24 cellular contexts compared by ENCODE assay signal in the genomic region with DNA sequence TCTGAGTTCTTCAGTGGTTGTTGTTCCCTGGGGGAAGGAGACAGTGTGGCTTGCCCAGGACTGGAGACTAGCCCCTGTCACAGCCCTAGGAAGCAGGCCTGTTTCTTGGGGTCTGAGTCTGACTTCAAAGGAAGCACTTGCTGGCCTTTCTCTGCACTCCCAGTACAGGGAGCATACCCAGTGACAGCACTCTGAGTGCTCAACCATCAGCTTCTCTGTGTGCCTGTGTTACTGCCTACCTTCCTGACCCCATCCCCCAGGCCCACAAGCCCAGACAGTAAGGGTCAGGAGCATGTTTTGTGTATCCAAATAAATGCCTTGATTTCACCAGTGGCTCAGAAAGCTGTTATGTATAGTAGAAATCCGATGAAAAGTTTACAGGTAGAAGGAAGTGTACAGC. TPM values are rescaled to one million over a fixed set of nuclear protein-coding genes. Genes with fewer than 3 reads are reported as not detected.
DNase-seq lines count a peak whose midpoint lies in the region; ATAC-seq and TF ChIP-seq lines count a peak whose summit lies in the region.
"Had no signal": no experiment of that assay in that cellular context is flagged by ENCODE, and none has a peak within 500 bp of the region (broad histone marks: within the 10 kb centered on the region; RNA-seq: fewer than 3 reads in every experiment).

No MANE protein-coding gene starts in this region.

- H3K18ac ChIP-seq in IMR-90 (ENCODE audit: low read depth, low read length): no peak overlapping the region

- H3K4ac ChIP-seq in IMR-90 (ENCODE audit: low read depth, low read length): no peak overlapping the region

- H2AFZ ChIP-seq in IMR-90 (replicated peaks; ENCODE audit: low read length, poor library complexity): no peak overlapping the region

- CTCF ChIA-PET in IMR-90 (lab: Yijun Ruan, JAX): no interaction called here

- peaks cover 0 to 15% of the 10 kb centered on the region in 2 experiments; a peak in 3 of 4 replicates for H3K79me1 ChIP-seq in IMR-90 (ENCODE audit: low read depth in 1 of 2, low read length in 2 of 2)

- no peaks in the 10 kb centered on the region for H3K4me1 ChIP-seq in IMR-90 (ENCODE audit: control insufficient read depth, insufficient read depth, low read length)
- peaks cover 11% of the 10 kb centered on the region for H3K4me1 ChIP-seq in psoas muscle
- H3K4me1 ChIP-seq: breast epithelium, SJSA1, suprapubic skin had no signal

- H2AK9ac ChIP-seq in IMR-90 (replicated peaks; ENCODE audit: low read depth, low read length, poor library complexity): no peak overlapping the region

- no peak overlapping the region for H3K4me2 ChIP-seq in IMR-90 (ENCODE audit: low read depth, low read length)

- no peaks in the 10 kb centered on the region for H3K27me3 Mint-ChIP-seq in activated T-cell treated with anti-CD3 and anti-CD28 coated beads, Interleukin-2, amount 50 U/mL, for 24 hours
- no peaks in the 10 kb centered on the region for H3K27me3 Mint-ChIP-seq in effector memory CD8-positive, alpha-beta T cell
- H3K27me3 Mint-ChIP-seq: activated naive CD8-positive, alpha-beta T cell; CD4-positive, alpha-beta T cell; IgD-negative memory B cell; naive thymus-derived CD4-positive, alpha-beta T cell had no signal

- H3K4me3 ChIP-seq in IMR-90 (ENCODE audit: insufficient read depth, low read depth, low read length) (no peak overlapping the region), psoas muscle (no peak overlapping the region)
- H3K4me3 ChIP-seq: breast epithelium, SJSA1, skin epidermis, suprapubic skin had no signal

- peaks cover 8% of the 10 kb centered on the region; the same call in 1 of the 2 replicates for H3K9me1 ChIP-seq in IMR-90 (ENCODE audit: insufficient read depth, low read length)

- no peak overlapping the region for H4K91ac ChIP-seq in IMR-90 (ENCODE audit: insufficient read depth, low read depth, low read length)

- DNase-seq in activated T-cell treated with anti-CD3 and anti-CD28 coated beads, Interleukin-2, amount 50 U/mL, for 24 hours: no peak
- DNase-seq in activated T-cell treated with anti-CD3 and anti-CD28 coated beads for 4 hours (no peak), IMR-90 (no peak), psoas muscle (no peak), OCI-M2 (lab: John Stamatoyannopoulos, UW; ENCODE audit: unreplicated experiment) (no peak), NOMO-1 treated with DMSO at 0.1 percent for 48 hours (lab: John Stamatoyannopoulos, UW; ENCODE audit: unreplicated experiment) (no peak)
- DNase-seq in effector memory CD8-positive, alpha-beta T cell: no peak
- DNase-seq: CD4-positive, alpha-beta T cell; effector CD4-positive, alpha-beta T cell; naive thymus-derived CD4-positive, alpha-beta T cell; NCI-H146; NCI-H446; NCI-H774; occipital lobe; stimulated activated naive CD4-positive, alpha-beta T cell; WERI-Rb-1 had no signal

- no peak overlapping the region for H2BK5ac ChIP-seq in IMR-90 (ENCODE audit: low read depth, low read length, poor library complexity, severe bottlenecking)

- no peak overlapping the region for H3K56ac ChIP-seq in IMR-90 (ENCODE audit: extremely low read depth, insufficient read depth, low read length)

- WGBS in IMR-90 (ENCODE audit: extremely low coverage in 2 of 2, insufficient read length in 1 of 2), 2 experiments: no CpG with 5 or more reads among the region's 1 CpG
- 77 to 94% (median 86%) methylated on average over 1 of the region's 1 CpG for WGBS in psoas muscle, 3 donors

- no peak overlapping the region for H3K4me3 Mint-ChIP-seq in activated T-cell treated with anti-CD3 and anti-CD28 coated beads, Interleukin-2, amount 50 U/mL, for 24 hours
- H3K4me3 Mint-ChIP-seq in effector memory CD8-positive, alpha-beta T cell: no peak overlapping the region
- H3K4me3 Mint-ChIP-seq: activated naive CD8-positive, alpha-beta T cell; CD4-positive, alpha-beta T cell; IgD-negative memory B cell; mesothelial cell of epicardium; naive thymus-derived CD4-positive, alpha-beta T cell had no signal

- H3K9me3 Mint-ChIP-seq in activated T-cell treated with anti-CD3 and anti-CD28 coated beads, Interleukin-2, amount 50 U/mL, for 24 hours: peaks cover 6% of the 10 kb centered on the region
- H3K9me3 Mint-ChIP-seq in effector memory CD8-positive, alpha-beta T cell: no peaks in the 10 kb centered on the region
- H3K9me3 Mint-ChIP-seq: IgD-negative memory B cell had no signal

- BruUV-seq in IMR-90 (replicated peaks; lab: Mats Ljungman, UMichigan): no TSS peak

- H4K20me1 ChIP-seq in IMR-90 (ENCODE audit: insufficient read depth, low read length): no peaks in the 10 kb centered on the region

- dilution Hi-C loops in IMR-90 (cut with HindIII; ENCODE audit: low sequenced_read_pairs, unreplicated experiment): no loop called here

- H4K5ac ChIP-seq in IMR-90 (ENCODE audit: low read depth, low read length): no peak overlapping the region

- H3K27ac ChIP-seq in IMR-90 (ENCODE audit: insufficient read depth, low read length) (no peak overlapping the region), psoas muscle (peak overlapping the region; percentile 72)
- H3K27ac ChIP-seq: breast epithelium, SJSA1, suprapubic skin, WERI-Rb-1 had no signal

- peaks cover 83% of the 10 kb centered on the region for H3K36me3 Mint-ChIP-seq in activated T-cell treated with anti-CD3 and anti-CD28 coated beads, Interleukin-2, amount 50 U/mL, for 24 hours (ENCODE audit: low read depth)
- H3K36me3 Mint-ChIP-seq in effector memory CD8-positive, alpha-beta T cell (ENCODE audit: insufficient read depth): peaks cover 36% of the 10 kb centered on the region

- no peaks in the 10 kb centered on the region for H3K27me3 ChIP-seq in IMR-90 (ENCODE audit: control insufficient read depth, insufficient read depth, low read length)
- no peaks in the 10 kb centered on the region for H3K27me3 ChIP-seq in psoas muscle (ENCODE audit: insufficient read depth in 3 of 3, low read length in 2 of 3)
- H3K27me3 ChIP-seq: breast epithelium, SJSA1, suprapubic skin had no signal

- H3K9ac ChIP-seq in IMR-90 (ENCODE audit: low read depth, low read length): no peak overlapping the region

- no peak overlapping the region for H2BK20ac ChIP-seq in IMR-90 (ENCODE audit: low read depth, low read length)

- in situ Hi-C loops in IMR-90 (cut with MboI; ENCODE audit: low sequenced_read_pairs): no loop called here

- no peak for TF ChIP-seq RAD21 in IMR-90 (IDR thresholded peaks at IDR 0.05; ENCODE audit: low read length)

- peak overlapping the region; percentile 44 for H3K27ac Mint-ChIP-seq in activated T-cell treated with anti-CD3 and anti-CD28 coated beads, Interleukin-2, amount 50 U/mL, for 24 hours
- peak overlapping the region; percentile 39 to 73 for H3K27ac Mint-ChIP-seq in effector memory CD8-positive, alpha-beta T cell
- H3K27ac Mint-ChIP-seq: CD4-positive, alpha-beta T cell; mesothelial cell of epicardium had no signal

- no peak overlapping the region for H3K14ac ChIP-seq in IMR-90 (replicated peaks; ENCODE audit: low read depth, low read length)

- H2BK120ac ChIP-seq in IMR-90 (ENCODE audit: low read depth, low read length): no peak overlapping the region

- no peak overlapping the region for H3K23ac ChIP-seq in IMR-90 (ENCODE audit: low read depth, low read length)

- intact Hi-C loops in IMR-90 (cut with micrococcal nuclease): no loop called here
- intact Hi-C loops in psoas muscle (cut with DNase I): no loop called here

- TF ChIP-seq CTCF in IMR-90 (conservative IDR thresholded peaks at IDR 0.05; ENCODE audit: low read depth, low read length): no peak
- no peak for TF ChIP-seq CTCF in psoas muscle (IDR thresholded peaks at IDR 0.05)

- H3K36me3 ChIP-seq in IMR-90 (ENCODE audit: control insufficient read depth, insufficient read depth, low read length): peaks cover 5% of the 10 kb centered on the region
- H3K36me3 ChIP-seq in psoas muscle (ENCODE audit: insufficient read depth in 1 of 2, low read depth in 1 of 2): peaks cover 0 to 64% of the 10 kb centered on the region in 2 donors
- H3K36me3 ChIP-seq: breast epithelium had no signal

- H3K9me3 ChIP-seq in IMR-90 (ENCODE audit: control insufficient read depth, insufficient read depth, low read length) (peaks cover 2% of the 10 kb centered on the region; the same call in 1 of the 2 replicates), psoas muscle (no peaks in the 10 kb centered on the region)
- H3K9me3 ChIP-seq: SJSA1, suprapubic skin had no signal

- no peak for TF ChIP-seq POLR2A in IMR-90 (IDR thresholded peaks at IDR 0.05; ENCODE audit: low read depth, low read length)

- ATAC-seq in IMR-90 (ENCODE audit: low read depth) (peak; percentile 44), psoas muscle (no peak), GM21576 (IDR thresholded peaks at IDR 0.05; ENCODE audit: unreplicated experiment) (no peak)
- ATAC-seq in effector memory CD8-positive, alpha-beta T cell (replicated peaks): no peak
- ATAC-seq: naive thymus-derived CD4-positive, alpha-beta T cell had no signal

- no peak overlapping the region for H2AK5ac ChIP-seq in IMR-90 (ENCODE audit: low read depth, low read length)

- POLR2A ChIA-PET in IMR-90 (lab: Charles Lee; ENCODE audit: unreplicated experiment): no interaction called here

- H2BK15ac ChIP-seq in IMR-90 (ENCODE audit: low read depth, low read length): no peak overlapping the region

- H4K8ac ChIP-seq in IMR-90 (ENCODE audit: low read depth in 2 of 2, low read length in 2 of 2): no peak overlapping the region

- peaks cover 8% of the 10 kb centered on the region for H3K4me1 Mint-ChIP-seq in activated T-cell treated with anti-CD3 and anti-CD28 coated beads, Interleukin-2, amount 50 U/mL, for 24 hours (ENCODE audit: low read depth)
- H3K4me1 Mint-ChIP-seq in effector memory CD8-positive, alpha-beta T cell (ENCODE audit: low read depth in 2 of 2): peaks cover 5 to 11% of the 10 kb centered on the region in 2 donors
- H3K4me1 Mint-ChIP-seq: mesothelial cell of epicardium had no signal

TF ChIP-seq in IMR-90, 13 proteins besides CTCF, POLR2A, EP300 and RAD21 (continues in another document):
- no peak for TF ChIP-seq RFX5 (IDR thresholded peaks at IDR 0.05; ENCODE audit: low read depth, low read length)
- TF ChIP-seq SMC3 (IDR thresholded peaks at IDR 0.05; ENCODE audit: low read depth, low read length): no peak
- TF ChIP-seq, protein P1, sequence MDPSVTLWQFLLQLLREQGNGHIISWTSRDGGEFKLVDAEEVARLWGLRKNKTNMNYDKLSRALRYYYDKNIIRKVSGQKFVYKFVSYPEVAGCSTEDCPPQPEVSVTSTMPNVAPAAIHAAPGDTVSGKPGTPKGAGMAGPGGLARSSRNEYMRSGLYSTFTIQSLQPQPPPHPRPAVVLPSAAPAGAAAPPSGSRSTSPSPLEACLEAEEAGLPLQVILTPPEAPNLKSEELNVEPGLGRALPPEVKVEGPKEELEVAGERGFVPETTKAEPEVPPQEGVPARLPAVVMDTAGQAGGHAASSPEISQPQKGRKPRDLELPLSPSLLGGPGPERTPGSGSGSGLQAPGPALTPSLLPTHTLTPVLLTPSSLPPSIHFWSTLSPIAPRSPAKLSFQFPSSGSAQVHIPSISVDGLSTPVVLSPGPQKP (IDR thresholded peaks at IDR 0.05; ENCODE audit: borderline replicate concordance, low read depth, low read length): no peak
- TF ChIP-seq CHD1 (IDR thresholded peaks at IDR 0.05; ENCODE audit: low read depth, low read length): no peak

RNA-seq across cellular contexts. Expression of a gene that starts 48.9 kb away (rescaled TPM):
- total RNA-seq in IMR-90 (2012; rRNA removed) (52.8 and 56.5 TPM in 2 replicates), psoas muscle (100 to 1,000 TPM; 252 to 500 (median 326) TPM)
- polyA plus RNA-seq in IMR-90 (2012; rRNA removed) (47.4 and 47.5 TPM in 2 replicates), psoas muscle (100 to 1,000 TPM; 176 to 181 (median 179) TPM)
- polyA plus RNA-seq in IMR-90 (2012; cell fraction: cytosol; rRNA removed): 34.5 and 44.6 TPM in 2 replicates
- 38.0 and 54.5 TPM in 2 replicates for polyA plus RNA-seq in IMR-90 (2012; cell fraction: nucleus; rRNA removed; ENCODE audit: low replicate concordance)
